ENCODE assay signal across 8 cellular contexts in genomic region chr15:100873029-100873677, GRCh38. TPM values are rescaled to one million over a fixed set of nuclear protein-coding genes. Genes with fewer than 3 reads are reported as not detected.
DNase-seq lines count a peak whose midpoint lies in the region; ATAC-seq and TF ChIP-seq lines count a peak whose summit lies in the region.

No MANE protein-coding gene starts in this region.

- no peak overlapping the region for H3K4me2 ChIP-seq in Karpas-422 (ENCODE audit: low read depth, low read length, poor library complexity, severe bottlenecking)

- H3K27ac ChIP-seq in Karpas-422 (ENCODE audit: low read length): no peak overlapping the region
- no peak overlapping the region for H3K27ac ChIP-seq in RWPE2 (ENCODE audit: poor library complexity, severe bottlenecking)
- no peak overlapping the region for H3K27ac ChIP-seq in ascending aorta
- no peak overlapping the region for H3K27ac ChIP-seq in right cardiac atrium (ENCODE audit: low read length)
- H3K27ac ChIP-seq in gastrocnemius medialis: no peak overlapping the region

- TF ChIP-seq CTCF in RWPE2 (IDR thresholded peaks at IDR 0.05; ENCODE audit: poor library complexity, severe bottlenecking) (peak; percentile 99), ascending aorta (IDR thresholded peaks at IDR 0.05) (peak; percentile 87 to 90 (median 89)), gastrocnemius medialis (IDR thresholded peaks at IDR 0.05 in 4 of 5, conservative IDR thresholded peaks at IDR 0.05 in 1 of 5) (peak; percentile 83 to 95 (median 89))

- no peak overlapping the region for H2AFZ ChIP-seq in Karpas-422 (ENCODE audit: low read length)

- H3K4me1 ChIP-seq in Karpas-422 (ENCODE audit: low read length) (no peaks in the 10 kb centered on the region), RWPE2 (ENCODE audit: insufficient read depth, poor library complexity, severe bottlenecking) (peaks cover 9% of the 10 kb centered on the region), ascending aorta (no peaks in the 10 kb centered on the region), right cardiac atrium (ENCODE audit: control insufficient read depth, insufficient read depth, low read length) (no peaks in the 10 kb centered on the region), gastrocnemius medialis (no peaks in the 10 kb centered on the region)

- WGBS in right cardiac atrium: 38% methylated on average over 2 of the region's 2 CpGs

- DNase-seq in COR-L47 (lab: John Stamatoyannopoulos, UW) (peak; percentile 50), Karpas-422 (peak; percentile 86), RWPE2 (ENCODE audit: low spot score) (peak; percentile 57), ascending aorta (ENCODE audit: low spot score in 2 of 2) (peak in 1 of 2 donors; percentile 82), right cardiac atrium (no peak), gastrocnemius medialis (peak in 1 of 2 donors; percentile 60)

- H3K79me2 ChIP-seq in Karpas-422 (ENCODE audit: low read length): no peaks in the 10 kb centered on the region

- H3K4me3 ChIP-seq in Karpas-422 (ENCODE audit: low read length) (no peak overlapping the region), RWPE2 (ENCODE audit: severe bottlenecking) (no peak overlapping the region), ascending aorta (no peak overlapping the region), right cardiac atrium (ENCODE audit: low read length) (no peak overlapping the region), gastrocnemius medialis (no peak overlapping the region)

- H3K27me3 ChIP-seq in Karpas-422 (ENCODE audit: low read length): no peaks in the 10 kb centered on the region
- H3K27me3 ChIP-seq in RWPE2 (ENCODE audit: insufficient read depth, poor library complexity, severe bottlenecking): no peaks in the 10 kb centered on the region
- no peaks in the 10 kb centered on the region for H3K27me3 ChIP-seq in ascending aorta
- H3K27me3 ChIP-seq in right cardiac atrium (ENCODE audit: control insufficient read depth, insufficient read depth): no peaks in the 10 kb centered on the region
- H3K27me3 ChIP-seq in gastrocnemius medialis: peaks cover 0 to 5% (median 0%) of the 10 kb centered on the region in 3 donors

- H3K9me3 ChIP-seq in Karpas-422 (ENCODE audit: low read length) (peaks cover 5% of the 10 kb centered on the region; the same call in 1 of the 2 replicates), RWPE2 (ENCODE audit: severe bottlenecking) (no peaks in the 10 kb centered on the region), ascending aorta (no peaks in the 10 kb centered on the region), right cardiac atrium (ENCODE audit: control insufficient read depth, low read length) (no peaks in the 10 kb centered on the region), gastrocnemius medialis (no peaks in the 10 kb centered on the region)

- ATAC-seq in GM19351 (IDR thresholded peaks at IDR 0.05; ENCODE audit: unreplicated experiment): peak; percentile 79
- peak; percentile 64 for ATAC-seq in RWPE2 (ENCODE audit: low read depth)
- peak; percentile 61 to 71 for ATAC-seq in right cardiac atrium
- ATAC-seq in gastrocnemius medialis: peak; percentile 77 to 96
- ATAC-seq in HG03097 (IDR thresholded peaks at IDR 0.05; ENCODE audit: low FRiP score, unreplicated experiment): no peak

- no peaks in the 10 kb centered on the region for H3K9me2 ChIP-seq in Karpas-422 (replicated peaks; ENCODE audit: insufficient read depth, low read length)

- in situ Hi-C loops in gastrocnemius medialis (cut with MboI; ENCODE audit: low sequenced_read_pairs in 4 of 4): loop anchor here in 2 of 4 donors (5.0 to 10.0 kb wide), 2 partner anchors 246 to 248 kb away; no protein-coding TSS in a partner anchor

- no peaks in the 10 kb centered on the region for H4K20me1 ChIP-seq in Karpas-422 (ENCODE audit: insufficient read depth, low read depth, low read length)

- intact Hi-C loops in ascending aorta (cut with DNase I) (loop anchor here (1.0 to 5.0 kb wide), 2 partner anchors 201 to 245 kb away; no protein-coding TSS in a partner anchor), right cardiac atrium (cut with DNase I) (loop anchor here (2.0 to 10.0 kb wide), 4 partner anchors 198 to 246 kb away; no protein-coding TSS in a partner anchor), gastrocnemius medialis (cut with DNase I; ENCODE audit: low total_unique reads) (loop anchor here (1.0 to 5.0 kb wide), 2 partner anchors 246 to 521 kb away; no protein-coding TSS in a partner anchor)

- H3K9ac ChIP-seq in Karpas-422 (ENCODE audit: low read length): no peak overlapping the region

- no peaks in the 10 kb centered on the region for H3K36me3 ChIP-seq in Karpas-422 (ENCODE audit: insufficient read depth, low read length)
- H3K36me3 ChIP-seq in RWPE2 (ENCODE audit: low read depth): no peaks in the 10 kb centered on the region
- no peaks in the 10 kb centered on the region for H3K36me3 ChIP-seq in ascending aorta
- H3K36me3 ChIP-seq in gastrocnemius medialis: no peaks in the 10 kb centered on the region

- no peak for TF ChIP-seq POLR2A in gastrocnemius medialis (IDR thresholded peaks at IDR 0.05)

RNA-seq across cellular contexts. Expression of gene ALDH1A3, which starts 6.5 kb away (rescaled TPM):
- total RNA-seq in Karpas-422 (2014; rRNA removed; shearing (Covaris generic); ENCODE audit: low replicate concordance): not detected in 2 replicates
- 10.9 TPM for total RNA-seq in ascending aorta
- total RNA-seq in right cardiac atrium: 10 to 100 TPM in 1 of 4 donors, 1 to 10 TPM in 3; 8.4 to 10.3 (median 9.2) TPM
- 8.3 TPM for polyA plus RNA-seq in right cardiac atrium
- 10 to 100 TPM in 2 of 4 donors, 1 to 10 TPM in 2; 5.8 to 33.9 (median 15.1) TPM for total RNA-seq in gastrocnemius medialis

RNA-seq across cellular contexts. Expression of gene LRRK1, which starts 46.0 kb away (rescaled TPM):
- 46.6 and 87.3 TPM in 2 replicates for total RNA-seq in Karpas-422 (2014; rRNA removed; shearing (Covaris generic); ENCODE audit: low replicate concordance)
- total RNA-seq in ascending aorta (105 TPM), right cardiac atrium (1 to 10 TPM; 4.4 to 7.6 (median 6.2) TPM), gastrocnemius medialis (1 to 10 TPM in 3 of 4 donors, under 1 TPM in 1; 0.87 to 5.6 (median 1.7) TPM)
- polyA plus RNA-seq in right cardiac atrium: 2.9 TPM

Comparison
In these comparisons a context has a peak if more than half of its experiments do, and no peak if none do; other contexts are left out.
1. DNase-seq: peak in COR-L47 (single experiment), Karpas-422 (single experiment) and RWPE2 (single experiment); none in right cardiac atrium (0 of 3).
2. Peak in every context shown above with its lines, with median percentiles within 50 percentile points of each other: CTCF ChIP-seq.